In genomic region chr5:80387063-80387768, GRCh38 we compare ENCODE assay signal across 22 cellular contexts. TPM values are rescaled to one million over a fixed set of nuclear protein-coding genes. Genes with fewer than 3 reads are reported as not detected.
DNase-seq lines count a peak whose midpoint lies in the region; ATAC-seq, FAIRE-seq and TF ChIP-seq lines count a peak whose summit lies in the region.
"Had no signal": no experiment of that assay in that cellular context is flagged by ENCODE, and none has a peak within 500 bp of the region (broad histone marks: within the 10 kb centered on the region; RNA-seq: fewer than 3 reads in every experiment).

No MANE protein-coding gene starts in this region.

- H3K27ac ChIP-seq in GM23338 (ENCODE audit: low read depth) (no peak overlapping the region), Karpas-422 (ENCODE audit: low read length) (no peak overlapping the region)
- H3K27ac ChIP-seq: adrenal gland, right atrium auricular region, SJSA1 had no signal

- peaks cover 8% of the 10 kb centered on the region; the same call in 2 of the 3 replicates for H3K9me3 Mint-ChIP-seq in GM23338
- peaks cover 8% of the 10 kb centered on the region for H3K9me3 Mint-ChIP-seq in nephron progenitor cell
- H3K9me3 Mint-ChIP-seq: T-helper 1 cell treated with Interleukin-12 subunit alpha and Interleukin-12 subunit beta and Interleukin-4 antibody, amounts not matched to agents 30 μg/mL and 1 μg/mL, for 36 hours; type B pancreatic cell had no signal

- H3K4me3 Mint-ChIP-seq in GM23338 (no peak overlapping the region), nephron progenitor cell (no peak overlapping the region)
- H3K4me3 Mint-ChIP-seq: T-helper 1 cell treated with Interleukin-12 subunit alpha and Interleukin-12 subunit beta and Interleukin-4 antibody, amounts not matched to agents 30 μg/mL and 1 μg/mL, for 36 hours; type B pancreatic cell had no signal

- H3K36me3 ChIP-seq in GM23338 (ENCODE audit: insufficient read depth) (no peaks in the 10 kb centered on the region), Karpas-422 (ENCODE audit: insufficient read depth, low read length) (no peaks in the 10 kb centered on the region)
- H3K36me3 ChIP-seq: adrenal gland, right atrium auricular region, SJSA1 had no signal

- H3K27me3 ChIP-seq in GM23338 (ENCODE audit: insufficient read depth) (no peaks in the 10 kb centered on the region), Karpas-422 (ENCODE audit: low read length) (no peaks in the 10 kb centered on the region)
- H3K27me3 ChIP-seq: adrenal gland, right atrium auricular region, SJSA1 had no signal

- H3K9me3 ChIP-seq in Karpas-422 (ENCODE audit: low read length), result no peaks in the 10 kb centered on the region
- H3K9me3 ChIP-seq: adrenal gland, right atrium auricular region, SJSA1 had no signal

- H4K20me1 ChIP-seq in GM23338 (replicated peaks; ENCODE audit: insufficient read depth) (no peaks in the 10 kb centered on the region), Karpas-422 (ENCODE audit: insufficient read depth, low read depth, low read length) (no peaks in the 10 kb centered on the region)

- H3K9ac ChIP-seq in Karpas-422 (ENCODE audit: low read length), result no peak overlapping the region

- H3K27me3 Mint-ChIP-seq in GM23338 (ENCODE audit: insufficient read depth, low read depth, poor library complexity), result peaks cover 2% of the 10 kb centered on the region
- peaks cover 2% of the 10 kb centered on the region for H3K27me3 Mint-ChIP-seq in nephron progenitor cell (ENCODE audit: low read depth, poor library complexity)
- H3K27me3 Mint-ChIP-seq: type B pancreatic cell had no signal

- H3K4me1 ChIP-seq in GM23338 (ENCODE audit: insufficient read depth), result peaks cover 14% of the 10 kb centered on the region
- H3K4me1 ChIP-seq in Karpas-422 (ENCODE audit: low read length), result peaks cover 10% of the 10 kb centered on the region
- H3K4me1 ChIP-seq: adrenal gland, right atrium auricular region, SJSA1 had no signal

- H3K4me3 ChIP-seq in GM23338 (no peak overlapping the region), Karpas-422 (ENCODE audit: low read length) (no peak overlapping the region)
- H3K4me3 ChIP-seq: adrenal gland, right atrium auricular region, SJSA1 had no signal

- 0 out of 2 replicates have a peak, but pooled peaks cover 4% of the 10 kb centered on the region for H3K9me2 ChIP-seq in GM23338 (ENCODE audit: insufficient read depth)
- no peaks in the 10 kb centered on the region for H3K9me2 ChIP-seq in Karpas-422 (replicated peaks; ENCODE audit: insufficient read depth, low read length)

- H2AFZ ChIP-seq in GM23338 (peak overlapping the region; percentile 29; the same call in 1 of the 2 replicates), Karpas-422 (ENCODE audit: low read length) (0 out of 2 replicates have a peak overlapping the region, but pooled peaks have one; percentile 2)

- DNase-seq in GM19239 (ENCODE audit: insufficient read length, low spot score), result no peak
- no peak for DNase-seq in GM23338 (ENCODE audit: low spot score)
- no peak for DNase-seq in Karpas-422
- DNase-seq in nephron progenitor cell, result no peak
- DNase-seq in activated CD4-positive, alpha-beta T cell treated with anti-CD3 and anti-CD28 coated beads, Interleukin-2, amount 50 U/mL, for 1 hour, result no peak
- no peak for DNase-seq in NCI-H1417 treated with DMSO at 0.1 percent for 48 hours (lab: John Stamatoyannopoulos, UW)
- DNase-seq: activated CD4-positive, alpha-beta T cell treated with anti-CD3 and anti-CD28 coated beads, Interleukin-2, amount 50 U/mL, for 4 hours; activated gamma-delta T cell treated with Interleukin-2 at 50 U/mL for 16 hours; adrenal gland; COR-L47; dermis blood vessel endothelial cell; left cardiac atrium; mesenchymal stem cell; stimulated activated CD4-positive, alpha-beta T cell treated with anti-CD3 and anti-CD28 coated beads, Interleukin-4, amount 100 ng/mL, for 4 hours had no signal

- H3K27ac Mint-ChIP-seq in GM23338, result no peak overlapping the region
- peak overlapping the region; percentile 71 for H3K27ac Mint-ChIP-seq in nephron progenitor cell
- H3K27ac Mint-ChIP-seq: T-helper 1 cell treated with Interleukin-12 subunit alpha and Interleukin-12 subunit beta and Interleukin-4 antibody, amounts not matched to agents 30 μg/mL and 1 μg/mL, for 36 hours; type B pancreatic cell had no signal

- no peak overlapping the region for H3K4me2 ChIP-seq in GM23338
- no peak overlapping the region for H3K4me2 ChIP-seq in Karpas-422 (ENCODE audit: low read depth, low read length, poor library complexity, severe bottlenecking)

- no peak for ATAC-seq in GM23338
- no peak for ATAC-seq in HG02763 (IDR thresholded peaks at IDR 0.05; ENCODE audit: unreplicated experiment)
- ATAC-seq: left cardiac atrium, Panc1 had no signal

- FAIRE-seq in GM19239 (lab: Jason Lieb, UNC), result peak; percentile 92
- FAIRE-seq: bronchial epithelial cell, HTR-8/SVneo had no signal

- H3K36me3 Mint-ChIP-seq in GM23338 (ENCODE audit: low read depth) (no peaks in the 10 kb centered on the region), nephron progenitor cell (ENCODE audit: low read depth) (no peaks in the 10 kb centered on the region)
- H3K36me3 Mint-ChIP-seq: type B pancreatic cell had no signal

- TF ChIP-seq CTCF in GM23338 (conservative IDR thresholded peaks at IDR 0.05; ENCODE audit: low read depth in 2 of 2), result no peak
- TF ChIP-seq CTCF in nephron progenitor cell (IDR thresholded peaks at IDR 0.05), result no peak

- H3F3A ChIP-seq in GM23338 (replicated peaks; ENCODE audit: low read depth), result no peaks in the 10 kb centered on the region

- H3K79me2 ChIP-seq in GM23338 (replicated peaks; ENCODE audit: insufficient read depth) (no peaks in the 10 kb centered on the region), Karpas-422 (ENCODE audit: low read length) (no peaks in the 10 kb centered on the region)

- peaks cover 18% of the 10 kb centered on the region for H3K4me1 Mint-ChIP-seq in GM23338
- H3K4me1 Mint-ChIP-seq in nephron progenitor cell, result peaks cover 6% of the 10 kb centered on the region

TF ChIP-seq in GM23338, 12 proteins besides CTCF, POLR2A, EP300 and RAD21 (continues in another document):
- no peak for TF ChIP-seq NANOG (IDR thresholded peaks at IDR 0.05; ENCODE audit: borderline replicate concordance)
- TF ChIP-seq ETS1 (IDR thresholded peaks at IDR 0.05), result no peak
- no peak for TF ChIP-seq REST (IDR thresholded peaks at IDR 0.05; ENCODE audit: unreplicated experiment)
- TF ChIP-seq JUNB (IDR thresholded peaks at IDR 0.05; ENCODE audit: unreplicated experiment), result no peak

RNA-seq across cellular contexts. Expression of gene ZFYVE16, which starts 20.6 kb away (rescaled TPM):
- total RNA-seq in GM23338 (2014; rRNA removed; shearing (Covaris generic)), result 24.2 and 24.7 TPM in 2 replicates
- 23.0 and 26.6 TPM in 2 replicates for polyA plus RNA-seq in GM23338 (2016; fragmentation: Nextera tagmentation; extraction: Ambion mirVana)
- 20.1 and 41.2 TPM in 2 replicates for total RNA-seq in Karpas-422 (2014; rRNA removed; shearing (Covaris generic); ENCODE audit: low replicate concordance)
